1 cellular context compared by ENCODE assay signal in the genomic region with DNA sequence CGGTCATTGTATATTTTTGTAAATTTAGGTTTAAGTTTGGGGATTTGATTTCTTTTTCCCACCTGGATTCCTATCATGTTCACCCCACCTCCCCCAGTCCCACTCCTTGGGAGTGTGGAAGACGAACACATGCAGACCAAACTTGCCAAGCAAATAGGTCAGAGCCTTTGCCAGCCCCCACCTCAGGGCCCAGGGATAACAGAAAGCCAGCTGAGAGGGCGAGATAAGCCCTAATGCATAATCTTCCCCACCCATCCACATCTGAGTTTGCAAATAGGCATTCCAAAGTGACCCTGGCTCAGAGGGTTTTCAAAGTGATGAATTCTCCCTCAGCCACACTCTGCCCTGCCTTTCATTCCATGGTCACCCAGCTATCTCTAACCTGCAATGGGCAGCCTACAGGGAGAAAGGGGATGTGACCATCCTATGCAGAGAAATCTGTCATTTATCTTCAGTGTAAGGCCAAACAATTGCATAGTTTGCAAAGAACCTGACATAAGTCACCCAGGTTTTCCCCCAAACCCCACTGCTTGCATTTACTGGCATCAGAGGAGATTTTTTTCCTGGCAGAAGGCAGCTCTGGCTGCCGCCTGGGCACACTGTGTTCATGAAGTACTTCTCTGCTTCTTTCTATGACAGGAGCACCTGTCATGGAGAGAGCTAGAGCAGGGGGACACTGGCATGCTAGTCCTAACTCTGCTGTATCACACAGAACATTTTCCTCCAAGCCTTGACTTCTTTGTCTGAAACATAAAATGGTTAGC.
A peak's percentile ranks its signal among the peaks of the same experiment; 100 is the strongest.
TF ChIP-seq lines count a peak whose summit lies in the region.

No MANE protein-coding gene starts in this region.

TF ChIP-seq in K562, 482 proteins besides CTCF, POLR2A, EP300 and RAD21 (continued from another document and continues in another):
- TF ChIP-seq RERE (CRISPR knock-in tag; IDR thresholded peaks at IDR 0.05; ENCODE audit: borderline replicate concordance) (no peak), BRD4 (IDR thresholded peaks at IDR 0.05) (no peak), SNRNP70 (optimal IDR thresholded peaks at IDR 0.05; ENCODE audit: low read depth, low read length) (no peak), HCFC1 (IDR thresholded peaks at IDR 0.05; ENCODE audit: low read depth, low read length) (0 out of 2 replicates have a peak, but pooled peaks have one; percentile 12), EGR1 (conservative IDR thresholded peaks at IDR 0.05) (no peak), NR3C1 (CRISPR knock-in tag; IDR thresholded peaks at IDR 0.05) (no peak), MTA2 (IDR thresholded peaks at IDR 0.05; ENCODE audit: low read depth) (peak; percentile 99), PML (IDR thresholded peaks at IDR 0.05; ENCODE audit: low read length) (peak; percentile 96), ARNT (IDR thresholded peaks at IDR 0.05) (peak; percentile 80 to 86), NFIX (CRISPR knock-in tag; IDR thresholded peaks at IDR 0.05; ENCODE audit: low read depth) (no peak), NR2C1 (IDR thresholded peaks at IDR 0.05) (peak; percentile 47; the same call in 1 of the 2 replicates), NR2C1 (tag; IDR thresholded peaks at IDR 0.05) (peak; percentile 78), GABPB2 (CRISPR knock-in tag; conservative IDR thresholded peaks at IDR 0.05) (no peak), POLR2AphosphoS5 (IDR thresholded peaks at IDR 0.05; ENCODE audit: control insufficient read depth, insufficient read depth, low read depth, low read length) (peak; percentile 98), KLF6 (CRISPR knock-in tag; IDR thresholded peaks at IDR 0.05; ENCODE audit: borderline replicate concordance) (0 out of 2 replicates have a peak, but pooled peaks have one; percentile 9), POLR2H (tag; IDR thresholded peaks at IDR 0.05; ENCODE audit: low read depth) (no peak), MGA (IDR thresholded peaks at IDR 0.05) (no peak), ZNF445 (CRISPR knock-in tag; IDR thresholded peaks at IDR 0.05; ENCODE audit: low read depth) (no peak), TCF3 (CRISPR knock-in tag; IDR thresholded peaks at IDR 0.05) (peak; percentile 99), RNF219 (CRISPR knock-in tag; IDR thresholded peaks at IDR 0.05) (no peak), SRF (CRISPR knock-in tag; IDR thresholded peaks at IDR 0.05) (peak in 1 of 2 experiments; percentile 37; a peak in 1 of 4 replicates), ZNF551 (CRISPR knock-in tag; IDR thresholded peaks at IDR 0.05) (no peak), PHTF2 (CRISPR knock-in tag; IDR thresholded peaks at IDR 0.05) (no peak), ZC3H11A (IDR thresholded peaks at IDR 0.05; ENCODE audit: low read depth, low read length) (no peak)
- TF ChIP-seq, protein P1, sequence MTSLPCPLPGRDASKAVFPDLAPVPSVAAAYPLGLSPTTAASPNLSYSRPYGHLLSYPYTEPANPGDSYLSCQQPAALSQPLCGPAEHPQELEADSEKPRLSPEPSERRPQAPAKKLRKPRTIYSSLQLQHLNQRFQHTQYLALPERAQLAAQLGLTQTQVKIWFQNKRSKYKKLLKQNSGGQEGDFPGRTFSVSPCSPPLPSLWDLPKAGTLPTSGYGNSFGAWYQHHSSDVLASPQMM (CRISPR knock-in tag; IDR thresholded peaks at IDR 0.05), result no peak
- TF ChIP-seq, protein P2, sequence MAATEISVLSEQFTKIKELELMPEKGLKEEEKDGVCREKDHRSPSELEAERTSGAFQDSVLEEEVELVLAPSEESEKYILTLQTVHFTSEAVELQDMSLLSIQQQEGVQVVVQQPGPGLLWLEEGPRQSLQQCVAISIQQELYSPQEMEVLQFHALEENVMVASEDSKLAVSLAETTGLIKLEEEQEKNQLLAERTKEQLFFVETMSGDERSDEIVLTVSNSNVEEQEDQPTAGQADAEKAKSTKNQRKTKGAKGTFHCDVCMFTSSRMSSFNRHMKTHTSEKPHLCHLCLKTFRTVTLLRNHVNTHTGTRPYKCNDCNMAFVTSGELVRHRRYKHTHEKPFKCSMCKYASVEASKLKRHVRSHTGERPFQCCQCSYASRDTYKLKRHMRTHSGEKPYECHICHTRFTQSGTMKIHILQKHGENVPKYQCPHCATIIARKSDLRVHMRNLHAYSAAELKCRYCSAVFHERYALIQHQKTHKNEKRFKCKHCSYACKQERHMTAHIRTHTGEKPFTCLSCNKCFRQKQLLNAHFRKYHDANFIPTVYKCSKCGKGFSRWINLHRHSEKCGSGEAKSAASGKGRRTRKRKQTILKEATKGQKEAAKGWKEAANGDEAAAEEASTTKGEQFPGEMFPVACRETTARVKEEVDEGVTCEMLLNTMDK (IDR thresholded peaks at IDR 0.05; ENCODE audit: borderline replicate concordance, insufficient read depth, low read depth, low read length, poor library complexity, severe bottlenecking), result no peak
- TF ChIP-seq, protein P3, sequence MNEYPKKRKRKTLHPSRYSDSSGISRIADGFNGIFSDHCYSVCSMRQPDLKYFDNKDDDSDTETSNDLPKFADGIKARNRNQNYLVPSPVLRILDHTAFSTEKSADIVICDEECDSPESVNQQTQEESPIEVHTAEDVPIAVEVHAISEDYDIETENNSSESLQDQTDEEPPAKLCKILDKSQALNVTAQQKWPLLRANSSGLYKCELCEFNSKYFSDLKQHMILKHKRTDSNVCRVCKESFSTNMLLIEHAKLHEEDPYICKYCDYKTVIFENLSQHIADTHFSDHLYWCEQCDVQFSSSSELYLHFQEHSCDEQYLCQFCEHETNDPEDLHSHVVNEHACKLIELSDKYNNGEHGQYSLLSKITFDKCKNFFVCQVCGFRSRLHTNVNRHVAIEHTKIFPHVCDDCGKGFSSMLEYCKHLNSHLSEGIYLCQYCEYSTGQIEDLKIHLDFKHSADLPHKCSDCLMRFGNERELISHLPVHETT (CRISPR knock-in tag; conservative IDR thresholded peaks at IDR 0.05 in 1 of 2, IDR thresholded peaks at IDR 0.05 in 1 of 2), result peak in 1 of 2 experiments; percentile 69; a peak in 2 of 4 replicates
